ENCODE assay signal across 8 cellular contexts in the genomic region with DNA sequence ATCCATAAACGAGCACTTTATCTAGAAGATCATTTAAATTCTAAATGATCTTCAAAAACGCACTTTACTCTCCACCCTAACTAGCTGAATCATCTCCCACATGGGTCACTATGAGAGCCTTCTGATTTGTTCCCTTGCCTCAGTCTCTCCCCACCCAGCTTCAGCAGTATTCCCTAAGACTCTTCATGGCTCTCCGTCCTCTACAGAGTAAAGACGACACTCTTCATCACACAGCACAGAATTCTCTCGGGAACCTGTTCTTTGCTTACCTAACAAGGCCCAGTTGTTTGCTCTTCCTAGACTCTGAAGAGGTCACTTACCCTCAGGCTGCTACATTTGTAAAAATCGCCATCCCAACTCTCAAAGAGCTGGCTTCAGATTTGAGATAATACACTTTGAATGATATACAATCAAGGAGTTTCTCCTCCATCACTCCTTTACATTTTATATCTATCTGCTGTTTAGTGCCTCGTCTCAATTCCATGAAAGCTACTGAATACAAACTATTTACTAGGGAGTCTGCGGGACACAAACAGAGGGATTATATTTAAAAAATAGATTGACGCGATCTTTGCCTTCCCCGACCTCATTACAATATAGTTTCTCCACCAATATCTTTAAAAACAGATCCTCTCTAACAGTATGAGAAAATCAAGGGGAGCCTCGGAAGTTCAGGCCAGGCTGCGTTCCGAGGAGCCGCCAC. TPM values are rescaled to one million over a fixed set of nuclear protein-coding genes. Genes with fewer than 3 reads are reported as not detected.
A peak's percentile ranks its signal among the peaks of the same experiment; 100 is the strongest.
DNase-seq lines count a peak whose midpoint lies in the region; ATAC-seq lines count a peak whose summit lies in the region.

No MANE protein-coding gene starts in this region.

- no peaks in the 10 kb centered on the region for H3K27me3 Mint-ChIP-seq in CD8-positive, alpha-beta memory T cell
- no peaks in the 10 kb centered on the region for H3K27me3 Mint-ChIP-seq in central memory CD8-positive, alpha-beta T cell
- H3K27me3 Mint-ChIP-seq in naive thymus-derived CD8-positive, alpha-beta T cell: no peaks in the 10 kb centered on the region

- CTCF ChIA-PET in CD8-positive, alpha-beta memory T cell (lab: Charles Lee): interaction anchor here (0.7 to 3.2 kb wide), 6 partner anchors 18 to 784 kb away, joined by 3 to 17 read pairs (median 4); a partner anchor contains a TSS

- peak overlapping the region; percentile 68 for H3K4me3 ChIP-seq in CD8-positive, alpha-beta memory T cell (ENCODE audit: low read length)
- H3K4me3 ChIP-seq in MG63: peak overlapping the region; percentile 96

- H3K27ac ChIP-seq in CD8-positive, alpha-beta memory T cell (ENCODE audit: low read depth, low read length): peak overlapping the region; percentile 94

- DNase-seq in CD8-positive, alpha-beta memory T cell: no peak
- DNase-seq in MG63: no peak
- DNase-seq in central memory CD8-positive, alpha-beta T cell (ENCODE audit: low spot score in 2 of 2): no peak
- DNase-seq in naive thymus-derived CD8-positive, alpha-beta T cell: no peak
- DNase-seq in SIG-M5 (lab: John Stamatoyannopoulos, UW): no peak
- DNase-seq in NCI-H526 treated with DMSO at 0.1 percent for 48 hours (lab: John Stamatoyannopoulos, UW): no peak
- no peak for DNase-seq in stimulated activated CD4-positive, alpha-beta T cell treated with anti-CD3 and anti-CD28 coated beads, Interleukin-4, amount 100 ng/mL, for 4 hours

- no peaks in the 10 kb centered on the region for H3K27me3 ChIP-seq in CD8-positive, alpha-beta memory T cell (ENCODE audit: insufficient read depth, low read length, poor library complexity, severe bottlenecking)
- H3K27me3 ChIP-seq in MG63: no peaks in the 10 kb centered on the region

- no peaks in the 10 kb centered on the region for H3K9me3 ChIP-seq in CD8-positive, alpha-beta memory T cell (ENCODE audit: low read length)
- no peaks in the 10 kb centered on the region for H3K9me3 ChIP-seq in MG63

- H3K27ac Mint-ChIP-seq in CD8-positive, alpha-beta memory T cell: peak overlapping the region; percentile 97 to 100 (median 98)
- H3K27ac Mint-ChIP-seq in central memory CD8-positive, alpha-beta T cell (ENCODE audit: low read depth): peak overlapping the region; percentile 98
- peak overlapping the region; percentile 95 to 99 (median 99) for H3K27ac Mint-ChIP-seq in naive thymus-derived CD8-positive, alpha-beta T cell

- no peak for ATAC-seq in central memory CD8-positive, alpha-beta T cell (replicated peaks; ENCODE audit: extremely low read depth, poor library complexity, severe bottlenecking)
- ATAC-seq in naive thymus-derived CD8-positive, alpha-beta T cell: no peak
- no peak for ATAC-seq in HG03108 (IDR thresholded peaks at IDR 0.05; ENCODE audit: unreplicated experiment)

- peaks cover 40% of the 10 kb centered on the region for H3K4me1 ChIP-seq in CD8-positive, alpha-beta memory T cell (ENCODE audit: insufficient read depth, low read length)

- no peaks in the 10 kb centered on the region for H3K9me3 Mint-ChIP-seq in CD8-positive, alpha-beta memory T cell
- no peaks in the 10 kb centered on the region for H3K9me3 Mint-ChIP-seq in central memory CD8-positive, alpha-beta T cell
- H3K9me3 Mint-ChIP-seq in naive thymus-derived CD8-positive, alpha-beta T cell: no peaks in the 10 kb centered on the region

- POLR2A ChIA-PET in CD8-positive, alpha-beta memory T cell (lab: Charles Lee): interaction anchor here (1.0 to 2.3 kb wide), 4 partner anchors 19 to 109 kb away, joined by 3 to 12 read pairs (median 4); a partner anchor contains a TSS
- POLR2A ChIA-PET in naive thymus-derived CD8-positive, alpha-beta T cell (lab: Charles Lee): interaction anchor here (1.0 to 4.5 kb wide), 14 partner anchors 11 to 342 kb away, joined by 3 to 34 read pairs (median 8); a partner anchor contains a TSS

- H3K4me1 Mint-ChIP-seq in CD8-positive, alpha-beta memory T cell: peaks cover 40 to 50% (median 47%) of the 10 kb centered on the region in 3 donors
- H3K4me1 Mint-ChIP-seq in central memory CD8-positive, alpha-beta T cell: peaks cover 43% of the 10 kb centered on the region
- peaks cover 26 to 46% (median 46%) of the 10 kb centered on the region in 4 donors for H3K4me1 Mint-ChIP-seq in naive thymus-derived CD8-positive, alpha-beta T cell

- no peaks in the 10 kb centered on the region for H3K36me3 ChIP-seq in CD8-positive, alpha-beta memory T cell (ENCODE audit: insufficient read depth, low read length)
- peaks cover 14% of the 10 kb centered on the region for H3K36me3 ChIP-seq in MG63

- peaks cover 0 to 25% (median 5%) of the 10 kb centered on the region in 3 donors for H3K36me3 Mint-ChIP-seq in CD8-positive, alpha-beta memory T cell
- H3K36me3 Mint-ChIP-seq in central memory CD8-positive, alpha-beta T cell (ENCODE audit: insufficient read depth): peaks cover 14% of the 10 kb centered on the region
- peaks cover 0 to 20% (median 5%) of the 10 kb centered on the region in 3 donors for H3K36me3 Mint-ChIP-seq in naive thymus-derived CD8-positive, alpha-beta T cell

- peak overlapping the region; percentile 92 to 97 (median 94) for H3K4me3 Mint-ChIP-seq in CD8-positive, alpha-beta memory T cell
- peak overlapping the region; percentile 96 for H3K4me3 Mint-ChIP-seq in central memory CD8-positive, alpha-beta T cell
- peak overlapping the region; percentile 86 to 98 (median 96) for H3K4me3 Mint-ChIP-seq in naive thymus-derived CD8-positive, alpha-beta T cell

RNA-seq across cellular contexts. Expression of a gene that starts 0.5 kb away (rescaled TPM):
- 10 to 100 TPM; 48.7 to 50.9 TPM for total RNA-seq in CD8-positive, alpha-beta memory T cell
- 14.7 TPM for polyA plus RNA-seq in CD8-positive, alpha-beta memory T cell
- 16.3 and 45.6 TPM in 2 replicates for total RNA-seq in MG63 (2014; rRNA removed; shearing (Covaris generic); ENCODE audit: low replicate concordance)
- 10 to 100 TPM; 49.8 to 51.7 TPM for total RNA-seq in naive thymus-derived CD8-positive, alpha-beta T cell
- polyA plus RNA-seq in naive thymus-derived CD8-positive, alpha-beta T cell: 10 to 100 TPM; 12.2 to 15.2 (median 13.1) TPM

RNA-seq across cellular contexts. Expression of a gene that starts 18.5 kb away (rescaled TPM):
- 10 to 100 TPM; 22.7 to 26.7 TPM for total RNA-seq in CD8-positive, alpha-beta memory T cell
- polyA plus RNA-seq in CD8-positive, alpha-beta memory T cell: 25.2 TPM
- 12.4 and 16.1 TPM in 2 replicates for total RNA-seq in MG63 (2014; rRNA removed; shearing (Covaris generic); ENCODE audit: low replicate concordance)
- total RNA-seq in naive thymus-derived CD8-positive, alpha-beta T cell: 10 to 100 TPM; 48.0 to 55.6 TPM
- 10 to 100 TPM; 17.4 to 27.6 (median 18.7) TPM for polyA plus RNA-seq in naive thymus-derived CD8-positive, alpha-beta T cell

RNA-seq across cellular contexts. Expression of a gene that starts 18.5 kb away (rescaled TPM):
- 1 to 10 TPM in 1 of 2 experiments, under 1 TPM in 1; 0.90 to 1.8 TPM for total RNA-seq in CD8-positive, alpha-beta memory T cell
- 0.74 TPM for polyA plus RNA-seq in CD8-positive, alpha-beta memory T cell
- total RNA-seq in MG63 (2014; rRNA removed; shearing (Covaris generic); ENCODE audit: low replicate concordance): not detected in 2 replicates
- 1 to 10 TPM; 3.9 to 4.0 TPM for total RNA-seq in naive thymus-derived CD8-positive, alpha-beta T cell
- 1 to 10 TPM in 2 of 3 donors, under 1 TPM in 1; 0.35 to 2.4 (median 1.3) TPM for polyA plus RNA-seq in naive thymus-derived CD8-positive, alpha-beta T cell
